11 cellular contexts compared by ENCODE assay signal in genomic region chr2:72220170-72220569, GRCh38.
DNase-seq lines count a peak whose midpoint lies in the region; ATAC-seq and TF ChIP-seq lines count a peak whose summit lies in the region.
"Had no signal": no experiment of that assay in that cellular context is flagged by ENCODE, and none has a peak within 500 bp of the region (broad histone marks: within the 10 kb centered on the region; RNA-seq: fewer than 3 reads in every experiment).

No MANE protein-coding gene starts in this region.

- no peak overlapping the region for H3K27ac ChIP-seq in SK-N-SH (ENCODE audit: low read depth in 2 of 2, low read length in 1 of 2)
- H3K27ac ChIP-seq: heart left ventricle had no signal

- H3K4me1 ChIP-seq in SK-N-SH (ENCODE audit: control insufficient read depth in 1 of 2, insufficient read depth in 2 of 2, low read depth in 1 of 2, low read length in 1 of 2): peaks cover 5 to 22% of the 10 kb centered on the region in 2 experiments; a peak in 3 of 4 replicates
- H3K4me1 ChIP-seq: heart left ventricle had no signal

- H3K36me3 ChIP-seq in SK-N-SH (replicated peaks in 1 of 2; ENCODE audit: control insufficient read depth in 1 of 2, insufficient read depth in 2 of 2, low read length in 1 of 2): no peaks in the 10 kb centered on the region
- H3K36me3 ChIP-seq: heart left ventricle had no signal

- POLR2A ChIA-PET in SK-N-SH (lab: Yijun Ruan, JAX): no interaction called here

- peaks cover 18% of the 10 kb centered on the region for H3F3A ChIP-seq in SK-N-SH (replicated peaks; ENCODE audit: insufficient read depth)

- no peaks in the 10 kb centered on the region for H3K27me3 Mint-ChIP-seq in natural killer cell treated with Interleukin-12 subunit alpha and Interleukin-12 subunit beta and Interleukin-15 and Interleukin-18, amount 100 ng/mL, for 72 hours

- CTCF ChIA-PET in SK-N-SH (lab: Yijun Ruan, JAX): interaction anchor here (0.6 to 2.0 kb wide), 5 partner anchors 8 to 549 kb away, joined by 3 to 5 read pairs (median 3); no protein-coding TSS in a partner anchor

- ATAC-seq in HG02981 (IDR thresholded peaks at IDR 0.05; ENCODE audit: unreplicated experiment): peak; percentile 50
- no peak for ATAC-seq in HG03521 (IDR thresholded peaks at IDR 0.05; ENCODE audit: unreplicated experiment)
- no peak for ATAC-seq in HG03565 (IDR thresholded peaks at IDR 0.05; ENCODE audit: unreplicated experiment)
- no peak for ATAC-seq in natural killer cell treated with Interleukin-12 subunit alpha and Interleukin-12 subunit beta and Interleukin-15 and Interleukin-18, amount 100 ng/mL, for 72 hours
- ATAC-seq: heart left ventricle had no signal

- H3K4me1 Mint-ChIP-seq in natural killer cell treated with Interleukin-12 subunit alpha and Interleukin-12 subunit beta and Interleukin-15 and Interleukin-18, amount 100 ng/mL, for 72 hours (ENCODE audit: low read depth in 2 of 2): no peaks in the 10 kb centered on the region

- H3K27me3 ChIP-seq in SK-N-SH (ENCODE audit: insufficient read depth): no peaks in the 10 kb centered on the region
- H3K27me3 ChIP-seq: heart left ventricle had no signal

- H3K4me3 Mint-ChIP-seq in natural killer cell treated with Interleukin-12 subunit alpha and Interleukin-12 subunit beta and Interleukin-15 and Interleukin-18, amount 100 ng/mL, for 72 hours: no peak overlapping the region

- H2AFZ ChIP-seq in SK-N-SH (ENCODE audit: low read depth): no peak overlapping the region

- H4K20me1 ChIP-seq in SK-N-SH (ENCODE audit: insufficient read depth): no peaks in the 10 kb centered on the region

- DNase-seq in Daoy (ENCODE audit: low read depth) (peak; percentile 44), SK-N-SH (peak; percentile 24), iPS-NIHi7 (ENCODE audit: extremely low spot score) (peak; percentile 74), NOMO-1 (lab: John Stamatoyannopoulos, UW; ENCODE audit: unreplicated experiment in 2 of 2) (no peak)
- no peak for DNase-seq in natural killer cell treated with Interleukin-12 subunit alpha and Interleukin-12 subunit beta and Interleukin-15 and Interleukin-18, amount 100 ng/mL, for 72 hours (ENCODE audit: low spot score)
- DNase-seq: amniotic stem cell, heart left ventricle, NCI-H1105 treated with DMSO at 0.1 percent for 48 hours had no signal

- H3K36me3 Mint-ChIP-seq in natural killer cell treated with Interleukin-12 subunit alpha and Interleukin-12 subunit beta and Interleukin-15 and Interleukin-18, amount 100 ng/mL, for 72 hours: no peaks in the 10 kb centered on the region

- peak; percentile 40 for TF ChIP-seq CTCF in SK-N-SH (IDR thresholded peaks at IDR 0.05)

- H3K79me2 ChIP-seq in SK-N-SH (ENCODE audit: insufficient read depth): no peaks in the 10 kb centered on the region

- H3K9ac ChIP-seq in SK-N-SH: no peak overlapping the region

- no peak overlapping the region; a peak in 1 of 4 replicates for H3K4me3 ChIP-seq in SK-N-SH (ENCODE audit: low read depth in 2 of 2, low read length in 1 of 2)
- H3K4me3 ChIP-seq: heart left ventricle had no signal

- no peak for TF ChIP-seq EP300 in SK-N-SH (IDR thresholded peaks at IDR 0.05; ENCODE audit: borderline replicate concordance in 1 of 2, low read depth in 1 of 2, low read length in 1 of 2)

- H3K9me3 ChIP-seq in SK-N-SH: no peaks in the 10 kb centered on the region
- H3K9me3 ChIP-seq: heart left ventricle had no signal

- H3K9me3 Mint-ChIP-seq in natural killer cell treated with Interleukin-12 subunit alpha and Interleukin-12 subunit beta and Interleukin-15 and Interleukin-18, amount 100 ng/mL, for 72 hours: no peaks in the 10 kb centered on the region

- peak; percentile 22; the same call in 1 of the 2 replicates for TF ChIP-seq RAD21 in SK-N-SH (IDR thresholded peaks at IDR 0.05; ENCODE audit: low read length)

- WGBS in SK-N-SH (ENCODE audit: low lambda C conversion rate): 72% methylated on average over 2 of the region's 2 CpGs

- H3K4me2 ChIP-seq in SK-N-SH: no peak overlapping the region

- no peaks in the 10 kb centered on the region for H3K9me2 ChIP-seq in SK-N-SH

- H3K27ac Mint-ChIP-seq in natural killer cell treated with Interleukin-12 subunit alpha and Interleukin-12 subunit beta and Interleukin-15 and Interleukin-18, amount 100 ng/mL, for 72 hours: no peak overlapping the region

TF ChIP-seq in SK-N-SH, 30 proteins besides CTCF, POLR2A, EP300 and RAD21:
- no peak for TF ChIP-seq USF2 (IDR thresholded peaks at IDR 0.05; ENCODE audit: borderline replicate concordance, low read depth, low read length)
- TF ChIP-seq FOSL2 (IDR thresholded peaks at IDR 0.05; ENCODE audit: borderline replicate concordance, low read depth): no peak
- no peak for TF ChIP-seq RXRA (IDR thresholded peaks at IDR 0.05; ENCODE audit: borderline replicate concordance, low read depth)
- TF ChIP-seq SIN3A (IDR thresholded peaks at IDR 0.05; ENCODE audit: borderline replicate concordance, low read depth, low read length): no peak
- no peak for TF ChIP-seq FOXM1 (IDR thresholded peaks at IDR 0.05; ENCODE audit: low read depth)
- TF ChIP-seq RFX5 (IDR thresholded peaks at IDR 0.05; ENCODE audit: low read length): no peak
- TF ChIP-seq TCF12 (IDR thresholded peaks at IDR 0.05): no peak
- TF ChIP-seq TAF1 (IDR thresholded peaks at IDR 0.05; ENCODE audit: borderline replicate concordance, low read depth, low read length): no peak
- no peak for TF ChIP-seq TEAD4 (IDR thresholded peaks at IDR 0.05; ENCODE audit: borderline replicate concordance, insufficient read depth)
TF ChIP-seq in SK-N-SH: peak in this region for 0.

Comparison
In these comparisons a context has a peak if more than half of its experiments do, and no peak if none do; other contexts are left out.
1. DNase-seq: peak in Daoy (single experiment), SK-N-SH (single experiment) and iPS-NIHi7 (single experiment); none in NOMO-1 (0 of 2) and natural killer cell treated with Interleukin-12 subunit alpha and Interleukin-12 subunit beta and Interleukin-15 and Interleukin-18, amount 100 ng/mL, for 72 hours (single experiment).